In the genomic region with DNA sequence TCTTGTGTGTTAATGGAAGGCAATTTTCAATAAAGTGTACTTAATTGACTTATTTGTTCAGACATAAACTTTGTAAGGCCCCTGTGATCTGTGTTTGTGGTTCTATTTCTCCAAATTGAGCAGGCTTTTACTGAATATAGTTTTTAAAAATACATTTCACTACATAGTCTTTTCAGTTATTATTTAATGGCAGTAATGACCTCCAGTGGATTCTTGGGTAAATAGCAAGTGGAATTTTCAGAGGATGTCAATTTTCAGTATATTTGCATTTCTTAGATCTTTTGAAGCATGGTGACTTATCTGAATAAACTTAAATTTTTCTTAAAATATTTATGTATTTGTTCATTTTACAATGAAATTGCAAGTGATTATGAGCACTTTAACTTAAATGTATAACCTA, we compare ENCODE assay signal across 1 cellular context.
TF ChIP-seq lines count a peak whose summit lies in the region.

No MANE protein-coding gene starts in this region.

TF ChIP-seq in A549, 52 proteins besides CTCF, POLR2A, EP300 and RAD21 (continued from another document):
- TF ChIP-seq, protein P1, sequence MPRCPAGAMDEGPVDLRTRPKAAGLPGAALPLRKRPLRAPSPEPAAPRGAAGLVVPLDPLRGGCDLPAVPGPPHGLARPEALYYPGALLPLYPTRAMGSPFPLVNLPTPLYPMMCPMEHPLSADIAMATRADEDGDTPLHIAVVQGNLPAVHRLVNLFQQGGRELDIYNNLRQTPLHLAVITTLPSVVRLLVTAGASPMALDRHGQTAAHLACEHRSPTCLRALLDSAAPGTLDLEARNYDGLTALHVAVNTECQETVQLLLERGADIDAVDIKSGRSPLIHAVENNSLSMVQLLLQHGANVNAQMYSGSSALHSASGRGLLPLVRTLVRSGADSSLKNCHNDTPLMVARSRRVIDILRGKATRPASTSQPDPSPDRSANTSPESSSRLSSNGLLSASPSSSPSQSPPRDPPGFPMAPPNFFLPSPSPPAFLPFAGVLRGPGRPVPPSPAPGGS (IDR thresholded peaks at IDR 0.05): no peak
- TF ChIP-seq SREBF2 (IDR thresholded peaks at IDR 0.05): no peak
TF ChIP-seq in A549: peak in this region for 0.
